8 cellular contexts compared by ENCODE assay signal in genomic region chr19:39412867-39413268, GRCh38. TPM values are rescaled to one million over a fixed set of nuclear protein-coding genes. Genes with fewer than 3 reads are reported as not detected.
A peak's percentile ranks its signal among the peaks of the same experiment; 100 is the strongest.
DNase-seq lines count a peak whose midpoint lies in the region; ATAC-seq and TF ChIP-seq lines count a peak whose summit lies in the region.

No MANE protein-coding gene starts in this region.

- peak overlapping the region; percentile 88 for H3K9ac ChIP-seq in DND-41 (ENCODE audit: low read depth, low read length)

- peak overlapping the region; percentile 86 for H3K27ac ChIP-seq in DND-41 (ENCODE audit: low read length)
- peak overlapping the region; percentile 87 to 100 (median 100) for H3K27ac ChIP-seq in Peyer's patch
- peak overlapping the region; percentile 68 to 90 for H3K27ac ChIP-seq in ovary

- H3K4me3 ChIP-seq in DND-41 (ENCODE audit: low read depth in 1 of 2, low read length in 2 of 2) (peak overlapping the region; percentile 69 to 96), Peyer's patch (peak overlapping the region; percentile 62 to 91 (median 75)), epithelial cell of esophagus (ENCODE audit: low read length) (peak overlapping the region; percentile 92), ovary (peak overlapping the region; percentile 68)

- DNase-seq in DND-41 (no peak), Peyer's patch (peak in 1 of 3 donors; percentile 47), epithelial cell of esophagus (ENCODE audit: low read depth) (no peak), ovary (no peak), SIG-M5 treated with dmso at 0.1 percent for 504 hours (lab: John Stamatoyannopoulos, UW; ENCODE audit: unreplicated experiment) (no peak)
- no peak for DNase-seq in activated CD4-positive, alpha-beta T cell treated with anti-CD3 and anti-CD28 coated beads for 48 hours

- H3K36me3 ChIP-seq in DND-41 (ENCODE audit: insufficient read depth, low read length), result peaks cover 42% of the 10 kb centered on the region
- H3K36me3 ChIP-seq in Peyer's patch, result peaks cover 0 to 13% (median under 1%) of the 10 kb centered on the region in 3 donors
- no peaks in the 10 kb centered on the region for H3K36me3 ChIP-seq in ovary

- intact Hi-C loops in ovary (cut with DNase I), result loop anchor here in 2 of 4 donors (2.0 kb wide), 2 partner anchors 16 to 32 kb away; partner anchors contain the start of gene SUPT5H (in 1 of the 2)

- H4K20me1 ChIP-seq in DND-41 (ENCODE audit: insufficient read depth, low read length), result peaks cover 28% of the 10 kb centered on the region

- H3K4me1 ChIP-seq in DND-41 (ENCODE audit: insufficient read depth, low read length), result peaks cover 59% of the 10 kb centered on the region
- H3K4me1 ChIP-seq in Peyer's patch, result peaks cover 0 to 47% (median 14%) of the 10 kb centered on the region in 4 donors
- H3K4me1 ChIP-seq in ovary (ENCODE audit: insufficient read depth), result peaks cover 24% of the 10 kb centered on the region

- H3K9me3 ChIP-seq in DND-41 (ENCODE audit: insufficient read depth, low read length, severe bottlenecking) (no peaks in the 10 kb centered on the region), Peyer's patch (no peaks in the 10 kb centered on the region), ovary (no peaks in the 10 kb centered on the region)

- H3K27me3 ChIP-seq in DND-41 (ENCODE audit: insufficient read depth, low read length, poor library complexity), result no peaks in the 10 kb centered on the region
- no peaks in the 10 kb centered on the region for H3K27me3 ChIP-seq in Peyer's patch
- no peaks in the 10 kb centered on the region for H3K27me3 ChIP-seq in ovary

- no peak for TF ChIP-seq EP300 in ovary (IDR thresholded peaks at IDR 0.05)

- no peak for TF ChIP-seq POLR2A in Peyer's patch (IDR thresholded peaks at IDR 0.05)
- no peak for TF ChIP-seq POLR2A in ovary (IDR thresholded peaks at IDR 0.05)

- TF ChIP-seq CTCF in DND-41 (IDR thresholded peaks at IDR 0.05; ENCODE audit: borderline replicate concordance, extremely low read depth, low read length, poor library complexity, severe bottlenecking), result no peak
- no peak for TF ChIP-seq CTCF in Peyer's patch (IDR thresholded peaks at IDR 0.05)
- TF ChIP-seq CTCF in epithelial cell of esophagus (IDR thresholded peaks at IDR 0.05; ENCODE audit: insufficient read depth, low read depth, low read length, missing control alignments), result no peak
- no peak for TF ChIP-seq CTCF in ovary (IDR thresholded peaks at IDR 0.05)

- 0 to 1% (median 0%) methylated on average over 23 of the region's 23 CpGs for WGBS in ovary, 3 donors

- H2AFZ ChIP-seq in DND-41 (ENCODE audit: low read depth, low read length), result peak overlapping the region; percentile 53

- H3K4me2 ChIP-seq in DND-41 (ENCODE audit: insufficient read depth, low read length), result peak overlapping the region; percentile 66

- peaks cover 42% of the 10 kb centered on the region for H3K79me2 ChIP-seq in DND-41 (ENCODE audit: insufficient read depth, low read length)

- no peak; the same call in 1 of the 3 replicates for ATAC-seq in DND-41 (ENCODE audit: insufficient read depth, low read depth)
- no peak for ATAC-seq in HG03175 (IDR thresholded peaks at IDR 0.05; ENCODE audit: unreplicated experiment)
- no peak for ATAC-seq in GM19395 (IDR thresholded peaks at IDR 0.05; ENCODE audit: unreplicated experiment)

RNA-seq across cellular contexts. Expression of gene PLEKHG2, which starts 0.4 kb away (rescaled TPM):
- total RNA-seq in Peyer's patch (10 to 100 TPM in 3 of 4 donors, 1 to 10 TPM in 1; 7.7 to 42.1 (median 16.1) TPM), ovary (10 to 100 TPM in 6 of 7 donors, 1 to 10 TPM in 1; 8.6 to 68.0 (median 33.9) TPM)
- 10 to 100 TPM; 12.9 to 23.0 TPM for polyA plus RNA-seq in ovary

RNA-seq across cellular contexts. Expression of gene ZFP36, which starts 6.2 kb away (rescaled TPM):
- total RNA-seq in Peyer's patch, result 100 to 1,000 TPM; 183 to 682 (median 309) TPM
- 100 to 1,000 TPM in 6 of 7 donors, 10 to 100 TPM in 1; 78.1 to 995 (median 152) TPM for total RNA-seq in ovary
- polyA plus RNA-seq in ovary, result 100 to 1,000 TPM; 204 to 320 TPM

RNA-seq across cellular contexts. Expression of gene MED29, which starts 21.7 kb away (rescaled TPM):
- 10 to 100 TPM; 25.4 to 52.8 (median 41.0) TPM for total RNA-seq in Peyer's patch
- 10 to 100 TPM; 27.7 to 62.9 (median 59.9) TPM for total RNA-seq in ovary
- 10 to 100 TPM; 43.5 to 48.8 TPM for polyA plus RNA-seq in ovary

RNA-seq across cellular contexts. Expression of gene PAF1, which starts 22.0 kb away (rescaled TPM):
- total RNA-seq in Peyer's patch (10 to 100 TPM; 22.2 to 47.3 (median 37.7) TPM), ovary (10 to 100 TPM; 31.0 to 60.2 (median 47.4) TPM)
- polyA plus RNA-seq in ovary, result 10 to 100 TPM; 52.7 to 78.1 TPM

RNA-seq across cellular contexts. Expression of gene RPS16, which starts 22.9 kb away (rescaled TPM):
- total RNA-seq in Peyer's patch (1,000 to 10,000 TPM in 1 of 4 donors, 100 to 1,000 TPM in 3; 443 to 1,406 (median 686) TPM), ovary (1,000 to 10,000 TPM; 3,321 to 5,287 (median 4,531) TPM)
- polyA plus RNA-seq in ovary, result 1,000 to 10,000 TPM; 2,348 to 7,403 TPM
